ENCODE assay signal across 8 cellular contexts in genomic region chr14:104751539-104752337, GRCh38. TPM values are rescaled to one million over a fixed set of nuclear protein-coding genes. Genes with fewer than 3 reads are reported as not detected.
DNase-seq lines count a peak whose midpoint lies in the region; ATAC-seq and TF ChIP-seq lines count a peak whose summit lies in the region.

No MANE protein-coding gene starts in this region.

- intact Hi-C loops in spleen (cut with DNase I; ENCODE audit: low total_unique reads): no loop called here

- peak overlapping the region; percentile 47 to 90 (median 88) for H3K27ac ChIP-seq in gastroesophageal sphincter
- peak overlapping the region; percentile 74 to 93 (median 86) for H3K27ac ChIP-seq in spleen

- DNase-seq in HEK293T (ENCODE audit: extremely low spot score): peak; percentile 63
- peak in 1 of 3 donors; percentile 14 for DNase-seq in T-helper 17 cell
- DNase-seq in spleen: peak; percentile 93
- DNase-seq in amniotic stem cell (lab: John Stamatoyannopoulos, UW): no peak
- DNase-seq in GM19240 (ENCODE audit: insufficient read length, low spot score): no peak
- no peak for DNase-seq in NCI-H146 treated with DMSO at 0.1 percent for 48 hours (lab: John Stamatoyannopoulos, UW; ENCODE audit: unreplicated experiment)
- no peak for DNase-seq in NCI-H2107 (lab: John Stamatoyannopoulos, UW)

- CTCF ChIA-PET in HEK293T (lab: Yijun Ruan, JAX): interaction anchor here (0.7 to 2.5 kb wide), 8 partner anchors 14 to 75 kb away, joined by 3 to 15 read pairs (median 4); partner anchors contain the start of gene ADSS1

- peaks cover 19% of the 10 kb centered on the region for H3K4me1 Mint-ChIP-seq in T-helper 17 cell

- H3K9me3 ChIP-seq in T-helper 17 cell (ENCODE audit: control insufficient read depth, low read length, poor library complexity, severe bottlenecking) (no peaks in the 10 kb centered on the region), gastroesophageal sphincter (no peaks in the 10 kb centered on the region), spleen (no peaks in the 10 kb centered on the region)

- whole genome bisulfite sequencing in gastroesophageal sphincter (ENCODE audit: low coverage in 1 of 2), 2 donors: no CpG with 5 or more reads among the region's 79 CpGs
- 79 to 91% (median 88%) methylated on average over 57 to 79 of the region's 79 CpGs for WGBS in spleen, 5 donors

- no peak for TF ChIP-seq POLR2A in gastroesophageal sphincter (IDR thresholded peaks at IDR 0.05)
- TF ChIP-seq POLR2A in spleen (IDR thresholded peaks at IDR 0.05): no peak

- TF ChIP-seq EP300 in gastroesophageal sphincter (IDR thresholded peaks at IDR 0.05): no peak

- H3K27me3 Mint-ChIP-seq in T-helper 17 cell: no peaks in the 10 kb centered on the region

- H3K4me1 ChIP-seq in gastroesophageal sphincter (peaks cover 0 to 82% (median 30%) of the 10 kb centered on the region in 3 donors), spleen (peaks cover 18 to 63% (median 39%) of the 10 kb centered on the region in 6 donors)

- H3K4me3 ChIP-seq in gastroesophageal sphincter: peak overlapping the region; percentile 11 to 86
- peak overlapping the region; percentile 33 to 100 (median 91) for H3K4me3 ChIP-seq in spleen

- POLR2A ChIA-PET in HEK293T (lab: Yijun Ruan, JAX): interaction anchor here (0.9 to 3.0 kb wide), 22 partner anchors 9 to 738 kb away, joined by 3 to 22 read pairs (median 5); partner anchors contain the start of gene ZBTB42

- no peak for ATAC-seq in T-helper 17 cell
- ATAC-seq in gastroesophageal sphincter: no peak

- H3K27ac Mint-ChIP-seq in T-helper 17 cell: peak overlapping the region; percentile 88

- no peak for TF ChIP-seq CTCF in gastroesophageal sphincter (IDR thresholded peaks at IDR 0.05)
- TF ChIP-seq CTCF in spleen (IDR thresholded peaks at IDR 0.05 in 8 of 11, conservative IDR thresholded peaks at IDR 0.05 in 3 of 11): no peak

- H3K36me3 Mint-ChIP-seq in T-helper 17 cell (ENCODE audit: low read depth): peaks cover 3% of the 10 kb centered on the region

- no peaks in the 10 kb centered on the region for H3K27me3 ChIP-seq in gastroesophageal sphincter
- H3K27me3 ChIP-seq in spleen (replicated peaks in 1 of 7): no peaks in the 10 kb centered on the region

- peak overlapping the region; percentile 96 for H3K4me3 Mint-ChIP-seq in T-helper 17 cell

- H3K36me3 ChIP-seq in gastroesophageal sphincter (peaks cover 0 to 21% of the 10 kb centered on the region in 2 donors), spleen (peaks cover 0 to 18% (median 15%) of the 10 kb centered on the region in 6 donors)

TF ChIP-seq in HEK293T, 16 proteins besides CTCF, POLR2A, EP300 and RAD21:
- TF ChIP-seq L3MBTL2 (conservative IDR thresholded peaks at IDR 0.05) (peak; percentile 74), HDGF (IDR thresholded peaks at IDR 0.05; ENCODE audit: borderline replicate concordance) (no peak)

RNA-seq across cellular contexts. Expression of gene SIVA1, which starts 1.2 kb away (rescaled TPM):
- total RNA-seq in T-helper 17 cell (10 to 100 TPM; 76.2 to 85.7 TPM), gastroesophageal sphincter (100 to 1,000 TPM; 188 to 513 (median 363) TPM), spleen (100 to 1,000 TPM in 3 of 7 donors, 10 to 100 TPM in 4; 56.7 to 198 (median 76.4) TPM)
- 100 to 1,000 TPM; 119 to 226 (median 184) TPM for polyA plus RNA-seq in spleen

RNA-seq across cellular contexts. Expression of gene ADSS1, which starts 27.7 kb away (rescaled TPM):
- 1 to 10 TPM; 2.4 to 2.9 TPM for total RNA-seq in T-helper 17 cell
- total RNA-seq in gastroesophageal sphincter: 10 to 100 TPM in 2 of 4 donors, 1 to 10 TPM in 2; 5.1 to 32.2 (median 8.8) TPM
- 10 to 100 TPM in 1 of 7 donors, 1 to 10 TPM in 6; 2.7 to 11.7 (median 8.3) TPM for total RNA-seq in spleen
- polyA plus RNA-seq in spleen: 1 to 10 TPM; 3.0 to 3.7 (median 3.2) TPM

RNA-seq across cellular contexts. Expression of gene AKT1, which starts 43.8 kb away (rescaled TPM):
- total RNA-seq in T-helper 17 cell: 10 to 100 TPM; 72.4 to 77.2 TPM
- total RNA-seq in gastroesophageal sphincter: 100 to 1,000 TPM; 134 to 283 (median 143) TPM
- total RNA-seq in spleen: 100 to 1,000 TPM; 107 to 184 (median 141) TPM
- 100 to 1,000 TPM in 1 of 3 donors, 10 to 100 TPM in 2; 56.2 to 114 (median 61.6) TPM for polyA plus RNA-seq in spleen

RNA-seq across cellular contexts. Expression of gene ZBTB42, which starts 49.2 kb away (rescaled TPM):
- total RNA-seq in T-helper 17 cell (1 to 10 TPM; 2.7 to 3.3 TPM), gastroesophageal sphincter (1 to 10 TPM; 2.0 to 4.8 (median 3.2) TPM), spleen (10 to 100 TPM in 1 of 7 donors, 1 to 10 TPM in 6; 4.2 to 11.5 (median 7.9) TPM)
- polyA plus RNA-seq in spleen: 1 to 10 TPM in 2 of 3 donors, under 1 TPM in 1; 0.74 to 2.9 (median 1.1) TPM

Comparison
In these comparisons a context has a peak if more than half of its experiments do, and no peak if none do; other contexts are left out.
1. DNase-seq: peak in HEK293T (single experiment) and spleen (single experiment); none in amniotic stem cell (single experiment), GM19240 (single experiment), NCI-H146 treated with DMSO at 0.1 percent for 48 hours (single experiment) and NCI-H2107 (single experiment).